8 cellular contexts compared by ENCODE assay signal in the genomic region with DNA sequence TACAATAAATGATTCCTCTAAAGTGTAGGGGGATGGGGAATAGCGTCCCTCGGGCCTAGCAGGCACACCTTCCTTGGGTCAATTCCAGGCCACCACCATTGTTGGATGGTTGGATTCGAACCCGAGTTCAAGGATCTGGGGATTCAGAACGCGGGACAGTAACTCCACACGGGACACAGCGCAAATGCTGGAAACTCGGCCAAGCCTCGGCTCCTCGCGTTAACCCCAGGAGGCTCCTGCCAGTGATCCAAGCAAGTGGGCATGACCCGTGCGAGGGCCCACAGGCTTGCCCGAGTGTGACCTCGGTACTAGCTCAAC. TPM values are rescaled to one million over a fixed set of nuclear protein-coding genes. Genes with fewer than 3 reads are reported as not detected.
DNase-seq lines count a peak whose midpoint lies in the region; ATAC-seq, FAIRE-seq and TF ChIP-seq lines count a peak whose summit lies in the region.

No MANE protein-coding gene starts in this region.

- H3K36me3 Mint-ChIP-seq in activated CD4-positive, alpha-beta T cell treated with anti-CD3 and anti-CD28 coated beads for 36 hours (ENCODE audit: low read depth): peaks cover 2% of the 10 kb centered on the region
- H3K36me3 Mint-ChIP-seq in astrocyte (ENCODE audit: low read depth, unreplicated experiment): peaks cover 16% of the 10 kb centered on the region

- no peaks in the 10 kb centered on the region for H3K79me2 ChIP-seq in astrocyte (ENCODE audit: insufficient read depth, low read length)

- TF ChIP-seq POLR2A in right lobe of liver (IDR thresholded peaks at IDR 0.05) (no peak), testis (IDR thresholded peaks at IDR 0.05) (no peak)

- FAIRE-seq in astrocyte (lab: Jason Lieb, UNC): no peak

- H3K4me3 ChIP-seq in astrocyte (ENCODE audit: insufficient read depth, low read depth, low read length): peak overlapping the region; percentile 75
- peak overlapping the region; percentile 71 to 86 (median 78) for H3K4me3 ChIP-seq in right lobe of liver
- peak overlapping the region; percentile 79 for H3K4me3 ChIP-seq in testis

- H2AFZ ChIP-seq in astrocyte (ENCODE audit: low read depth, low read length): peak overlapping the region; percentile 91

- H3K9me3 ChIP-seq in astrocyte (ENCODE audit: insufficient read depth, low read depth, low read length): no peaks in the 10 kb centered on the region
- H3K9me3 ChIP-seq in right lobe of liver: no peaks in the 10 kb centered on the region
- H3K9me3 ChIP-seq in testis: no peaks in the 10 kb centered on the region

- H3K27me3 ChIP-seq in astrocyte (ENCODE audit: insufficient read depth, low read length): no peaks in the 10 kb centered on the region
- no peaks in the 10 kb centered on the region for H3K27me3 ChIP-seq in right lobe of liver
- no peaks in the 10 kb centered on the region for H3K27me3 ChIP-seq in testis

- intact Hi-C loops in activated CD4-positive, alpha-beta T cell treated with anti-CD3 and anti-CD28 coated beads for 36 hours (cut with DNase I, micrococcal nuclease): loop anchor here (1.0 to 5.0 kb wide), 5 partner anchors 16 to 405 kb away; partner anchors contain the start of genes MAPK7 (in 2 of the 2) and ALDH3A2 (in 1 of the 2)
- intact Hi-C loops in right lobe of liver (cut with DNase I): loop anchor here in 1 of 2 donors (10.0 kb wide), 1 partner anchor 93 kb away; no protein-coding TSS in a partner anchor
- intact Hi-C loops in testis (cut with DNase I; ENCODE audit: low total_unique reads): loop anchor here (5.0 to 10.0 kb wide), 2 partner anchors 85 to 403 kb away; no protein-coding TSS in a partner anchor

- no peak for TF ChIP-seq CTCF in astrocyte (IDR thresholded peaks at IDR 0.05; ENCODE audit: insufficient read depth, low read depth, low read length)
- TF ChIP-seq CTCF in right lobe of liver (IDR thresholded peaks at IDR 0.05): no peak
- TF ChIP-seq CTCF in testis (IDR thresholded peaks at IDR 0.05): no peak

- peaks cover 4% of the 10 kb centered on the region for H3K27me3 Mint-ChIP-seq in activated CD4-positive, alpha-beta T cell treated with anti-CD3 and anti-CD28 coated beads for 36 hours
- H3K27me3 Mint-ChIP-seq in astrocyte (ENCODE audit: low read depth, unreplicated experiment): peaks cover 12% of the 10 kb centered on the region

- peaks cover 7% of the 10 kb centered on the region for H3K4me1 ChIP-seq in astrocyte (ENCODE audit: insufficient read depth, low read length)
- H3K4me1 ChIP-seq in right lobe of liver: peaks cover 0 to 8% (median 3%) of the 10 kb centered on the region in 4 donors
- peaks cover 12% of the 10 kb centered on the region for H3K4me1 ChIP-seq in testis

- no peak for ATAC-seq in activated CD4-positive, alpha-beta T cell treated with anti-CD3 and anti-CD28 coated beads for 36 hours
- no peak for ATAC-seq in right lobe of liver
- ATAC-seq in GM19395 (IDR thresholded peaks at IDR 0.05; ENCODE audit: unreplicated experiment): no peak

- CTCF ChIA-PET in activated CD4-positive, alpha-beta T cell treated with anti-CD3 and anti-CD28 coated beads for 36 hours (lab: Charles Lee): interaction anchor here (0.9 to 2.4 kb wide), 9 partner anchors 16 to 405 kb away, joined by 3 to 60 read pairs (median 6); partner anchors contain the start of gene MAPK7

- peak overlapping the region; percentile 74 for H3K4me3 Mint-ChIP-seq in activated CD4-positive, alpha-beta T cell treated with anti-CD3 and anti-CD28 coated beads for 36 hours
- H3K4me3 Mint-ChIP-seq in astrocyte (ENCODE audit: unreplicated experiment): peak overlapping the region; percentile 87

- H3K27ac Mint-ChIP-seq in activated CD4-positive, alpha-beta T cell treated with anti-CD3 and anti-CD28 coated beads for 36 hours: no peak overlapping the region
- peak overlapping the region; percentile 80 for H3K27ac Mint-ChIP-seq in astrocyte (ENCODE audit: unreplicated experiment)

- no peaks in the 10 kb centered on the region for H3K9me3 Mint-ChIP-seq in activated CD4-positive, alpha-beta T cell treated with anti-CD3 and anti-CD28 coated beads for 36 hours (ENCODE audit: low read depth)
- no peaks in the 10 kb centered on the region for H3K9me3 Mint-ChIP-seq in astrocyte (ENCODE audit: unreplicated experiment)

- peak overlapping the region; percentile 84 for H3K9ac ChIP-seq in astrocyte (ENCODE audit: low read length)

- H3K36me3 ChIP-seq in astrocyte (ENCODE audit: insufficient read depth, low read length): no peaks in the 10 kb centered on the region
- no peaks in the 10 kb centered on the region for H3K36me3 ChIP-seq in right lobe of liver
- H3K36me3 ChIP-seq in testis (ENCODE audit: low read depth, missing control alignments): no peaks in the 10 kb centered on the region

- H4K20me1 ChIP-seq in astrocyte (ENCODE audit: insufficient read depth, low read length): peaks cover 5% of the 10 kb centered on the region

- DNase-seq in activated CD4-positive, alpha-beta T cell treated with anti-CD3 and anti-CD28 coated beads for 36 hours: no peak
- DNase-seq in activated CD4-positive, alpha-beta T cell treated with anti-CD3 and anti-CD28 coated beads for 48 hours: no peak
- DNase-seq in astrocyte (ENCODE audit: low read depth) (no peak), right lobe of liver (no peak), testis (no peak), DMS79 (lab: John Stamatoyannopoulos, UW) (no peak), DMS114 treated with DMSO at 0.1 percent for 48 hours (lab: John Stamatoyannopoulos, UW; ENCODE audit: unreplicated experiment) (no peak)

- H3K4me2 ChIP-seq in astrocyte (ENCODE audit: low read length): peak overlapping the region; percentile 89

- peaks cover 6% of the 10 kb centered on the region for H3K4me1 Mint-ChIP-seq in activated CD4-positive, alpha-beta T cell treated with anti-CD3 and anti-CD28 coated beads for 36 hours
- peaks cover 4% of the 10 kb centered on the region for H3K4me1 Mint-ChIP-seq in astrocyte (ENCODE audit: low read depth, unreplicated experiment)

- H3K27ac ChIP-seq in astrocyte (ENCODE audit: low read depth, low read length) (peak overlapping the region; percentile 81), right lobe of liver (peak overlapping the region in 2 of 3 donors; percentile 87 to 97), testis (peak overlapping the region; percentile 63 to 85)

- 10% methylated on average over 16 of the region's 16 CpGs for WGBS in right lobe of liver (ENCODE audit: insufficient coverage, low coverage, low lambda C conversion rate, missing lambda C conversion rate)
- WGBS in testis, 2 donors: 10 to 20% methylated on average over 2 to 16 of the region's 16 CpGs

- POLR2A ChIA-PET in activated CD4-positive, alpha-beta T cell treated with anti-CD3 and anti-CD28 coated beads for 36 hours (lab: Charles Lee): interaction anchor here (1.9 kb wide), 1 partner anchor 16 kb away, joined by 21 read pairs; the partner anchor contains the start of gene MAPK7

RNA-seq across cellular contexts. Expression of gene B9D1, which starts 0.6 kb away (rescaled TPM):
- 1 to 10 TPM; 7.4 to 7.8 TPM for total RNA-seq in activated CD4-positive, alpha-beta T cell treated with anti-CD3 and anti-CD28 coated beads for 36 hours
- total RNA-seq in astrocyte (10.2 and 10.9 TPM in 2 replicates), right lobe of liver (10 to 100 TPM in 2 of 6 experiments, 1 to 10 TPM in 4; 2.3 to 27.9 (median 5.7) TPM), testis (10 to 100 TPM; 42.1 to 59.9 TPM)
- 132 TPM for polyA plus RNA-seq in testis (ENCODE audit: insufficient read depth, low read depth, low replicate concordance)

RNA-seq across cellular contexts. Expression of gene MAPK7, which starts 16.4 kb away (rescaled TPM):
- 10 to 100 TPM; 19.0 to 20.8 TPM for total RNA-seq in activated CD4-positive, alpha-beta T cell treated with anti-CD3 and anti-CD28 coated beads for 36 hours
- total RNA-seq in astrocyte (25.1 and 34.3 TPM in 2 replicates), right lobe of liver (1 to 10 TPM; 5.7 to 9.2 (median 6.7) TPM), testis (10 to 100 TPM; 49.7 to 65.4 TPM)
- polyA plus RNA-seq in testis (ENCODE audit: insufficient read depth, low read depth, low replicate concordance): 54.1 TPM

RNA-seq across cellular contexts. Expression of gene MFAP4, which starts 25.1 kb away (rescaled TPM):
- total RNA-seq in activated CD4-positive, alpha-beta T cell treated with anti-CD3 and anti-CD28 coated beads for 36 hours: not detected
- total RNA-seq in astrocyte (0.93 and 3.7 TPM in 2 replicates), right lobe of liver (10 to 100 TPM in 2 of 6 experiments, 1 to 10 TPM in 4; 2.3 to 12.0 (median 6.5) TPM), testis (10 to 100 TPM; 24.0 to 55.7 TPM)
- polyA plus RNA-seq in testis (ENCODE audit: insufficient read depth, low read depth, low replicate concordance): 108 TPM

RNA-seq across cellular contexts. Expression of gene RNF112, which starts 49.1 kb away (rescaled TPM):
- total RNA-seq in activated CD4-positive, alpha-beta T cell treated with anti-CD3 and anti-CD28 coated beads for 36 hours: under 1 TPM; 0.26 to 0.55 TPM
- 0.36 and 0.96 TPM in 2 replicates for total RNA-seq in astrocyte
- total RNA-seq in right lobe of liver: under 1 TPM; 0.12 to 0.86 (median 0.54) TPM
- total RNA-seq in testis: 1 to 10 TPM; 2.1 to 8.1 TPM
- polyA plus RNA-seq in testis (ENCODE audit: insufficient read depth, low read depth, low replicate concordance): 4.6 TPM
